22 cellular contexts compared by ENCODE assay signal in the genomic region with DNA sequence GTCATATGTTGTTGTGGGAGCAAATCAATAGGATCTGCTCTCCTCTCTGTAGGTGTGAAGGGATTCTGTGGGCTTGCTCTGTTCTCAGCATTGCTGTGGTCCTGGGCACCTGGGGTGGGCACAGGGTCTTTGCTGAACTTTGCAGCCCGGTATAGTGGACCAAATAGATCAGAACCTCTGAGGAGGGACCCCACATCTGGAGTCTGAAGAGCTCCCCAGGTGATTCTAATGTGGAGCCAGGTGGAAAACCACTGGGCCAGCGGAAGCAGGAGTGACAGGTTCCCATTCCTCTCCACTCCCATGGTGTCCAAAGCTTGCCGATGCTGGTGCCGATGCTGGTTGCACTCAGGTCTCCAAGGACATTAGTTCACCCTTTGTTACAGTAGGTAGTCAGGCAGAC.
DNase-seq lines count a peak whose midpoint lies in the region; ATAC-seq and TF ChIP-seq lines count a peak whose summit lies in the region.
"Had no signal": no experiment of that assay in that cellular context is flagged by ENCODE, and none has a peak within 500 bp of the region (broad histone marks: within the 10 kb centered on the region; RNA-seq: fewer than 3 reads in every experiment).

No MANE protein-coding gene starts in this region.

- H3K4me3 ChIP-seq in coronary artery, result no peak overlapping the region
- H3K4me3 ChIP-seq in stomach, result no peak overlapping the region
- H3K4me3 ChIP-seq: A549; BLaER1 treated with 17β-estradiol and CSF1 and Interleukin-3, amounts not matched to agents 10 nM and 100 nM; GM23338; HAP-1 had no signal

- no peak for TF ChIP-seq CTCF in coronary artery (IDR thresholded peaks at IDR 0.05)
- no peak for TF ChIP-seq CTCF in stomach (IDR thresholded peaks at IDR 0.05)

- H3K36me3 ChIP-seq in stomach, result no peaks in the 10 kb centered on the region
- H3K36me3 ChIP-seq: BE2C, HAP-1 had no signal

- H3K27ac ChIP-seq in coronary artery (no peak overlapping the region), stomach (no peak overlapping the region)
- H3K27ac ChIP-seq: A549; BLaER1 treated with 17β-estradiol and CSF1 and Interleukin-3, amounts not matched to agents 10 nM and 100 nM had no signal

- H3K4me1 ChIP-seq in stomach, result no peaks in the 10 kb centered on the region
- H3K4me1 ChIP-seq: A549, BE2C, HAP-1 had no signal

- WGBS in stomach, 5 donors, result 80 to 88% (median 84%) methylated on average over 4 of the region's 4 CpGs

- H3K27me3 ChIP-seq in stomach, result peaks cover 0 to 7% (median 0%) of the 10 kb centered on the region in 3 donors
- H3K27me3 ChIP-seq: BE2C; BLaER1 treated with 17β-estradiol and CSF1 and Interleukin-3, amounts not matched to agents 10 nM and 100 nM had no signal

- ATAC-seq in Right ventricle myocardium inferior (no peak), Right ventricle myocardium superior (ENCODE audit: poor library complexity) (no peak), left lobe of liver (no peak)
- ATAC-seq: A549, GM23338 had no signal

- TF ChIP-seq POLR2A in stomach (IDR thresholded peaks at IDR 0.05), result no peak

- DNase-seq in Right ventricle myocardium inferior (ENCODE audit: missing footprints), result peak; percentile 21
- DNase-seq in Right ventricle myocardium superior, result no peak
- DNase-seq in coronary artery (ENCODE audit: low spot score), result peak; percentile 36
- DNase-seq in left lobe of liver (ENCODE audit: low spot score), result peak; percentile 16
- peak; percentile 20 for DNase-seq in stomach
- DNase-seq in ecto neural progenitor cell (ENCODE audit: low spot score), result no peak
- DNase-seq in dermis blood vessel endothelial cell, result no peak
- no peak for DNase-seq in NOMO-1 treated with DMSO at 0.1 percent for 48 hours (lab: John Stamatoyannopoulos, UW; ENCODE audit: unreplicated experiment)
- DNase-seq: 8988T; ACHN; AML-193; BE2C; CD4-positive, alpha-beta T cell; CD8-positive, alpha-beta memory T cell; DMS 273 treated with DMSO at 0.1 percent for 48 hours; DMS79 treated with DMSO at 0.1 percent for 48 hours; GF-D8; HFFc6 had no signal

- H3K9me3 ChIP-seq in stomach, result peaks cover 0 to 69% (median 51%) of the 10 kb centered on the region in 4 donors
- H3K9me3 ChIP-seq: A549, BE2C, HAP-1 had no signal

- intact Hi-C loops in Right ventricle myocardium inferior (cut with DNase I), result no loop called here
- intact Hi-C loops in Right ventricle myocardium superior (cut with DNase I), result no loop called here
- intact Hi-C loops in stomach (cut with DNase I; ENCODE audit: low total_unique reads), result no loop called here

- no peak for TF ChIP-seq EP300 in stomach (IDR thresholded peaks at IDR 0.05)

Comparison
In these comparisons a context has a peak if more than half of its experiments do, and no peak if none do; other contexts are left out.
1. DNase-seq: peak in Right ventricle myocardium inferior (single experiment), coronary artery (single experiment), left lobe of liver (single experiment) and stomach (single experiment); none in Right ventricle myocardium superior (single experiment), ecto neural progenitor cell (single experiment), dermis blood vessel endothelial cell (single experiment) and NOMO-1 treated with DMSO at 0.1 percent for 48 hours (single experiment).